Comparison of ENCODE assay signal across 1 cellular context in genomic region chr6:13457577-13457976, GRCh38.
TF ChIP-seq lines count a peak whose summit lies in the region.

No MANE protein-coding gene starts in this region.

TF ChIP-seq in GM23338, 12 proteins besides CTCF, POLR2A, EP300 and RAD21 (continued from another document):
- TF ChIP-seq ZNF462 (CRISPR knock-in tag; IDR thresholded peaks at IDR 0.05): no peak
- no peak for TF ChIP-seq EZH2phosphoT487 (IDR thresholded peaks at IDR 0.05; ENCODE audit: unreplicated experiment)
- no peak for TF ChIP-seq STAT1 (IDR thresholded peaks at IDR 0.05; ENCODE audit: unreplicated experiment)
- TF ChIP-seq CREB1 (CRISPR knock-in tag; IDR thresholded peaks at IDR 0.05; ENCODE audit: low read depth): no peak
- no peak for TF ChIP-seq EZH2 (IDR thresholded peaks at IDR 0.05; ENCODE audit: low read depth, unreplicated experiment)
- TF ChIP-seq ZNF114 (CRISPR knock-in tag; IDR thresholded peaks at IDR 0.05): no peak
- no peak for TF ChIP-seq POLR2AphosphoS5 (IDR thresholded peaks at IDR 0.05; ENCODE audit: low read depth)
- TF ChIP-seq REST (IDR thresholded peaks at IDR 0.05; ENCODE audit: unreplicated experiment): no peak
